In genomic region chr2:36356990-36357505, GRCh38 we compare ENCODE assay signal across 8 cellular contexts. TPM values are rescaled to one million over a fixed set of nuclear protein-coding genes. Genes with fewer than 3 reads are reported as not detected.
DNase-seq lines count a peak whose midpoint lies in the region; ATAC-seq and TF ChIP-seq lines count a peak whose summit lies in the region.

No MANE protein-coding gene starts in this region.

- peaks cover 31 to 46% (median 34%) of the 10 kb centered on the region in 3 donors for H3K4me1 Mint-ChIP-seq in T-cell
- H3K4me1 Mint-ChIP-seq in effector memory CD8-positive, alpha-beta T cell (ENCODE audit: low read depth in 2 of 2): peaks cover 28 to 49% of the 10 kb centered on the region in 2 donors

- POLR2A ChIA-PET in T-cell (lab: Charles Lee): no interaction called here

- CTCF ChIA-PET in T-cell (lab: Charles Lee): no interaction called here

- H3K9me3 Mint-ChIP-seq in T-cell: no peaks in the 10 kb centered on the region
- H3K9me3 Mint-ChIP-seq in effector memory CD8-positive, alpha-beta T cell: no peaks in the 10 kb centered on the region

- peak overlapping the region; percentile 71 to 86 (median 82) for H3K4me3 ChIP-seq in upper lobe of left lung

- H3K4me1 ChIP-seq in upper lobe of left lung: peaks cover 39 to 72% (median 50%) of the 10 kb centered on the region in 4 donors

- no peak for TF ChIP-seq EP300 in upper lobe of left lung (IDR thresholded peaks at IDR 0.05)

- H3K27me3 ChIP-seq in upper lobe of left lung: peaks cover 0 to 11% (median 0%) of the 10 kb centered on the region in 4 donors

- peak overlapping the region in 1 of 2 donors; percentile 40 for H3K27ac Mint-ChIP-seq in T-cell
- H3K27ac Mint-ChIP-seq in effector memory CD8-positive, alpha-beta T cell: peak overlapping the region; percentile 86

- no peaks in the 10 kb centered on the region for H3K36me3 Mint-ChIP-seq in T-cell
- H3K36me3 Mint-ChIP-seq in effector memory CD8-positive, alpha-beta T cell (ENCODE audit: insufficient read depth): peaks cover 3% of the 10 kb centered on the region

- H3K9me3 ChIP-seq in upper lobe of left lung: no peaks in the 10 kb centered on the region

- no peak for TF ChIP-seq CTCF in upper lobe of left lung (IDR thresholded peaks at IDR 0.05)

- no peaks in the 10 kb centered on the region for H3K36me3 ChIP-seq in upper lobe of left lung

- TF ChIP-seq POLR2A in upper lobe of left lung (IDR thresholded peaks at IDR 0.05): no peak

- DNase-seq in SKM-1 treated with dmso at 0.1 percent for 144 hours (lab: John Stamatoyannopoulos, UW; ENCODE audit: unreplicated experiment) (peak; percentile 20), SKM-1 (lab: John Stamatoyannopoulos, UW; ENCODE audit: unreplicated experiment) (no peak), T-cell (peak in 4 of 34 experiments; percentile 3 to 13 (median 6)), myocyte (ENCODE audit: low read depth) (peak; percentile 25), upper lobe of left lung (no peak), NK-92 (lab: John Stamatoyannopoulos, UW; ENCODE audit: unreplicated experiment) (no peak)
- no peak for DNase-seq in effector memory CD8-positive, alpha-beta T cell

- peak overlapping the region; percentile 84 to 94 (median 89) for H3K4me3 Mint-ChIP-seq in T-cell
- peak overlapping the region; percentile 97 to 98 for H3K4me3 Mint-ChIP-seq in effector memory CD8-positive, alpha-beta T cell

- H3K27me3 Mint-ChIP-seq in T-cell: peaks cover 45 to 51% of the 10 kb centered on the region in 2 donors
- H3K27me3 Mint-ChIP-seq in effector memory CD8-positive, alpha-beta T cell: peaks cover 9 to 10% of the 10 kb centered on the region in 2 donors

- peak; percentile 17 for ATAC-seq in HG02938 (IDR thresholded peaks at IDR 0.05; ENCODE audit: unreplicated experiment)
- ATAC-seq in T-cell (replicated peaks in 1 of 4): peak in 1 of 4 experiments; percentile 15
- peak; percentile 5 for ATAC-seq in effector memory CD8-positive, alpha-beta T cell (replicated peaks)
- ATAC-seq in upper lobe of left lung (ENCODE audit: low FRiP score in 2 of 2): peak; percentile 16 to 34

- 0 to 1% methylated on average over 28 to 31 of the region's 31 CpGs for WGBS in upper lobe of left lung, 2 donors

- peak overlapping the region; percentile 84 to 94 (median 88) for H3K27ac ChIP-seq in upper lobe of left lung

RNA-seq across cellular contexts. Expression of gene CRIM1, which starts 1.5 kb away (rescaled TPM):
- total RNA-seq in T-cell (1 to 10 TPM; 2.0 to 5.8 (median 4.2) TPM), myocyte (38.8 and 41.2 TPM in 2 replicates), upper lobe of left lung (100 to 1,000 TPM in 4 of 6 donors, 10 to 100 TPM in 2; 74.7 to 128 (median 110) TPM)
- polyA plus RNA-seq in myocyte (2012): 158 TPM

Comparison
In these comparisons a context has a peak if more than half of its experiments do, and no peak if none do; other contexts are left out.
1. DNase-seq: peak in SKM-1 treated with dmso at 0.1 percent for 144 hours (single experiment) and myocyte (single experiment); none in SKM-1 (single experiment), effector memory CD8-positive, alpha-beta T cell (0 of 3), upper lobe of left lung (0 of 2) and NK-92 (single experiment).